31 cellular contexts compared by ENCODE assay signal in genomic region chr6:165025040-165025439, GRCh38.
DNase-seq lines count a peak whose midpoint lies in the region; ATAC-seq, FAIRE-seq and TF ChIP-seq lines count a peak whose summit lies in the region.
"Had no signal": no experiment of that assay in that cellular context is flagged by ENCODE, and none has a peak within 500 bp of the region (broad histone marks: within the 10 kb centered on the region; RNA-seq: fewer than 3 reads in every experiment).

No MANE protein-coding gene starts in this region.

- no peak for DNase-seq in right lobe of liver
- DNase-seq in HepG2 (ENCODE audit: low spot score), result no peak
- peak; percentile 78 for DNase-seq in mucosa of gallbladder (ENCODE audit: low spot score)
- no peak for DNase-seq in pancreas
- DNase-seq: 8988T; ACHN; AML-193; BE2C; C1 segment of cervical spinal cord; Caco-2; Calu3; CD4-positive, alpha-beta memory T cell; CD4-positive, alpha-beta T cell; CD4-positive, CD25-positive, alpha-beta regulatory T cell; CD8-positive, alpha-beta memory T cell; CD8-positive, alpha-beta T cell; COR-L47; DMS 273 treated with DMSO at 0.1 percent for 48 hours; DMS153; DMS53; DMS79; DMS79 treated with DMSO at 0.1 percent for 48 hours; DND-41; EL had no signal

- no peak for TF ChIP-seq RAD21 in HepG2 (CRISPR knock-in tag; IDR thresholded peaks at IDR 0.05)

- no peak for TF ChIP-seq EP300 in HepG2 (IDR thresholded peaks at IDR 0.05; ENCODE audit: low read depth in 2 of 2, low read length in 2 of 2)
- TF ChIP-seq EP300 in HepG2 (CRISPR knock-in tag; IDR thresholded peaks at IDR 0.05; ENCODE audit: borderline replicate concordance), result no peak

- no peak overlapping the region for H3K4me2 ChIP-seq in HepG2 (ENCODE audit: low read depth, low read length)
- H3K4me2 ChIP-seq: A549; BLaER1; BLaER1 treated with 17β-estradiol and CSF1 and Interleukin-3, amounts not matched to agents 10 nM and 100 nM had no signal

- CTCF ChIA-PET in HepG2 (lab: Yijun Ruan, JAX; ENCODE audit: low intra/inter-chr PET ratio, low total read pairs), result no interaction called here

- H3K4me3 ChIP-seq in right lobe of liver (no peak overlapping the region), HepG2 (replicated peaks in 1 of 3; ENCODE audit: insufficient read depth in 1 of 3, low read depth in 2 of 3, low read length in 3 of 3) (no peak overlapping the region), pancreas (no peak overlapping the region)
- H3K4me3 ChIP-seq: A549; BLaER1; BLaER1 treated with 17β-estradiol and CSF1 and Interleukin-3, amounts not matched to agents 10 nM and 100 nM had no signal

- intact Hi-C loops in right lobe of liver (cut with DNase I) (no loop called here), HepG2 (cut with micrococcal nuclease; ENCODE audit: unreplicated experiment) (no loop called here), pancreas (cut with DNase I) (no loop called here)

- H3K27me3 ChIP-seq in right lobe of liver (no peaks in the 10 kb centered on the region), HepG2 (ENCODE audit: control insufficient read depth in 1 of 2, insufficient read depth in 2 of 2, low read length in 2 of 2) (no peaks in the 10 kb centered on the region), pancreas (no peaks in the 10 kb centered on the region)
- H3K27me3 ChIP-seq: BE2C; BLaER1; BLaER1 treated with 17β-estradiol and CSF1 and Interleukin-3, amounts not matched to agents 10 nM and 100 nM had no signal

- H3K9ac ChIP-seq in HepG2 (ENCODE audit: insufficient read depth, low read depth, low read length), result no peak overlapping the region
- H3K9ac ChIP-seq: BLaER1; BLaER1 treated with 17β-estradiol and CSF1 and Interleukin-3, amounts not matched to agents 10 nM and 100 nM had no signal

- H3K36me3 ChIP-seq in right lobe of liver (no peaks in the 10 kb centered on the region), HepG2 (replicated peaks in 1 of 2; ENCODE audit: control insufficient read depth in 1 of 2, insufficient read depth in 2 of 2, low read length in 2 of 2) (no peaks in the 10 kb centered on the region), pancreas (no peaks in the 10 kb centered on the region)
- H3K36me3 ChIP-seq: BE2C; BLaER1; BLaER1 treated with 17β-estradiol and CSF1 and Interleukin-3, amounts not matched to agents 10 nM and 100 nM had no signal

- no peak for TF ChIP-seq POLR2A in right lobe of liver (IDR thresholded peaks at IDR 0.05)
- TF ChIP-seq POLR2A in HepG2 (IDR thresholded peaks at IDR 0.05; ENCODE audit: insufficient read depth in 1 of 2, low read depth in 2 of 2, low read length in 2 of 2), result no peak

- no TSS peak for BruUV-seq in HepG2 (replicated peaks; lab: Mats Ljungman, UMichigan)

- POLR2A ChIA-PET in HepG2 (lab: Yijun Ruan, JAX), result no interaction called here

- peaks cover 0 to under 1% (median 0%) of the 10 kb centered on the region in 4 donors for H3K4me1 ChIP-seq in right lobe of liver
- H3K4me1 ChIP-seq in HepG2 (ENCODE audit: insufficient read depth, low read length), result no peaks in the 10 kb centered on the region
- H3K4me1 ChIP-seq in pancreas, result no peaks in the 10 kb centered on the region
- H3K4me1 ChIP-seq: A549; BE2C; BLaER1; BLaER1 treated with 17β-estradiol and CSF1 and Interleukin-3, amounts not matched to agents 10 nM and 100 nM; Caco-2 had no signal

- in situ Hi-C loops in HepG2 (cut with HindIII; ENCODE audit: extremely low pct_ligation_motif_present, low pct_unique_long_range_greater_than_20kb), result no loop called here

- 14% methylated on average over 1 of the region's 1 CpG for WGBS in right lobe of liver (ENCODE audit: insufficient coverage, low coverage, low lambda C conversion rate, missing lambda C conversion rate)
- 0% methylated on average over 1 of the region's 1 CpG for WGBS in HepG2 (ENCODE audit: low lambda C conversion rate)
- WGBS in pancreas, 2 donors, result 9 to 11% methylated on average over 1 of the region's 1 CpG

- no peak overlapping the region for H3K27ac ChIP-seq in right lobe of liver
- no peak overlapping the region for H3K27ac ChIP-seq in HepG2 (ENCODE audit: extremely low read length, insufficient read depth, low read length)
- no peak overlapping the region for H3K27ac ChIP-seq in pancreas
- H3K27ac ChIP-seq: 22Rv1; A549; BLaER1; BLaER1 treated with 17β-estradiol and CSF1 and Interleukin-3, amounts not matched to agents 10 nM and 100 nM; C4-2B had no signal

- TF ChIP-seq CTCF in right lobe of liver (IDR thresholded peaks at IDR 0.05) (no peak), HepG2 (CRISPR knock-in tag; IDR thresholded peaks at IDR 0.05) (no peak), pancreas (IDR thresholded peaks at IDR 0.05) (no peak)

- H3K79me2 ChIP-seq in HepG2 (ENCODE audit: insufficient read depth, low read length), result no peaks in the 10 kb centered on the region

- no peaks in the 10 kb centered on the region for H4K20me1 ChIP-seq in HepG2 (ENCODE audit: insufficient read depth, low read length)
- H4K20me1 ChIP-seq: BLaER1; BLaER1 treated with 17β-estradiol and CSF1 and Interleukin-3, amounts not matched to agents 10 nM and 100 nM had no signal

- ATAC-seq in right lobe of liver (peak in 3 of 4 donors; percentile 44 to 62 (median 59)), HepG2 (no peak), pancreas (no peak)
- ATAC-seq: A549; CD8-positive, alpha-beta T cell had no signal

- H3K9me3 ChIP-seq in right lobe of liver, result no peaks in the 10 kb centered on the region
- H3K9me3 ChIP-seq in HepG2 (ENCODE audit: low read length), result peaks cover 94% of the 10 kb centered on the region
- H3K9me3 ChIP-seq in pancreas, result no peaks in the 10 kb centered on the region
- H3K9me3 ChIP-seq: A549; BE2C; BLaER1; BLaER1 treated with 17β-estradiol and CSF1 and Interleukin-3, amounts not matched to agents 10 nM and 100 nM; Caco-2 had no signal

- H2AFZ ChIP-seq in HepG2 (ENCODE audit: low read length), result no peak overlapping the region

- FAIRE-seq in HepG2 (lab: Jason Lieb, UNC), result no peak
- FAIRE-seq in pancreas (lab: Jason Lieb, UNC), result no peak
- FAIRE-seq: A204.1, A549, D721Med had no signal

TF ChIP-seq in HepG2, 621 proteins besides CTCF, POLR2A, EP300 and RAD21:
- TF ChIP-seq FOXC1 (CRISPR knock-in tag; IDR thresholded peaks at IDR 0.05; ENCODE audit: borderline replicate concordance) (no peak), PRDM15 (CRISPR knock-in tag; IDR thresholded peaks at IDR 0.05) (no peak), ZEB1 (IDR thresholded peaks at IDR 0.05; ENCODE audit: insufficient replicate concordance, low read depth) (no peak), PHB2 (IDR thresholded peaks at IDR 0.05; ENCODE audit: partially characterized antibody) (no peak), MLX (CRISPR knock-in tag; IDR thresholded peaks at IDR 0.05) (no peak), RXRB (CRISPR knock-in tag; IDR thresholded peaks at IDR 0.05; ENCODE audit: borderline replicate concordance) (no peak), ARNT2 (CRISPR knock-in tag; IDR thresholded peaks at IDR 0.05; ENCODE audit: low read depth) (no peak), MYNN (CRISPR knock-in tag; IDR thresholded peaks at IDR 0.05; ENCODE audit: low read depth) (no peak)

Comparison
In these comparisons a context has a peak if more than half of its experiments do, and no peak if none do; other contexts are left out.
1. ATAC-seq: peak in right lobe of liver (3 of 4); none in HepG2 (single experiment) and pancreas (0 of 4).